ENCODE assay signal across 28 cellular contexts in genomic region chr7:82249979-82250378, GRCh38.
"Had no signal": no experiment of that assay in that cellular context is flagged by ENCODE, and none has a peak within 500 bp of the region (broad histone marks: within the 10 kb centered on the region; RNA-seq: fewer than 3 reads in every experiment).

No MANE protein-coding gene starts in this region.

- H3K4me1 ChIP-seq: SJSA1 had no signal

- ATAC-seq: activated CD8-positive, alpha-beta T cell treated with anti-CD3 and anti-CD28 coated beads for 36 hours; activated T-cell treated with anti-CD3 and anti-CD28 coated beads, Interleukin-2, amount 50 U/mL, for 72 hours; activated T-helper 17 cell treated with anti-CD3 and anti-CD28 coated beads, Interleukin-2, amount 50 U/mL, for 72 hours; K562 had no signal

- H3K27me3 ChIP-seq: ascending aorta, cardiac muscle cell, SJSA1 had no signal

- H3K36me3 ChIP-seq: ascending aorta, cardiac muscle cell, SJSA1 had no signal

- H3K4me3 ChIP-seq: ascending aorta, cardiac muscle cell, K562, SJSA1 had no signal

- H3K9me2 ChIP-seq: SK-N-SH had no signal

- DNase-seq: activated CD4-positive, alpha-beta T cell treated with anti-CD3 and anti-CD28 coated beads, Interleukin-2, amount 10 ng/mL, durations not matched to agents 24 days and 14 days; activated CD4-positive, alpha-beta T cell treated with anti-CD3 and anti-CD28 coated beads, Interleukin-2, amount 50 U/mL, for 4 hours; activated CD8-positive, alpha-beta T cell treated with anti-CD3 and anti-CD28 coated beads for 36 hours; activated effector memory CD4-positive, alpha-beta T cell treated with anti-CD3 and anti-CD28 coated beads, Interleukin-2, amount 50 U/mL, for 16 hours; activated naive CD4-positive, alpha-beta T cell; activated naive CD4-positive, alpha-beta T cell treated with anti-CD3 and anti-CD28 coated beads, Interleukin-2, amount 50 U/mL, for 16 hours; activated naive CD8-positive, alpha-beta T cell treated with anti-CD3 and anti-CD28 coated beads for 36 hours; activated T-cell treated with anti-CD3 and anti-CD28 coated beads, Interleukin-2, amount 50 U/mL, for 1 hour; activated T-cell treated with anti-CD3 and anti-CD28 coated beads, Interleukin-2, amount 50 U/mL, for 72 hours; amygdala; NCI-H1092 treated with DMSO at 0.1 percent for 48 hours; NCI-H1417; NCI-H146; NCI-H187; NCI-H2029 treated with DMSO at 0.1 percent for 48 hours; NCI-H2107; NCI-H2171; NCI-H510A; NCI-H526; NCI-H748 treated with DMSO at 0.1 percent for 48 hours; NK-92 treated with Interleukin-12 subunit alpha and Interleukin-12 subunit beta, amount 100 ng/mL, for 24 hours; SHP77 treated with DMSO at 0.1 percent for 48 hours; SK-N-SH had no signal

- H3K9me3 ChIP-seq: ascending aorta, SJSA1, SK-N-SH had no signal

- H3K9ac ChIP-seq: SK-N-SH had no signal

- H3K4me2 ChIP-seq: SK-N-SH had no signal

- H3K27ac ChIP-seq: ascending aorta, cardiac muscle cell, SJSA1 had no signal
